Comparison of ENCODE assay signal across 10 cellular contexts in genomic region chr1:50425376-50426107, GRCh38. TPM values are rescaled to one million over a fixed set of nuclear protein-coding genes. Genes with fewer than 3 reads are reported as not detected.
DNase-seq lines count a peak whose midpoint lies in the region; ATAC-seq and TF ChIP-seq lines count a peak whose summit lies in the region.
"Had no signal": no experiment of that assay in that cellular context is flagged by ENCODE, and none has a peak within 500 bp of the region (broad histone marks: within the 10 kb centered on the region; RNA-seq: fewer than 3 reads in every experiment).

No MANE protein-coding gene starts in this region.

- H3K27ac ChIP-seq in CD8-positive, alpha-beta T cell (ENCODE audit: low read depth, low read length), result no peak overlapping the region
- H3K27ac ChIP-seq in muscle layer of duodenum (ENCODE audit: low read length), result no peak overlapping the region
- H3K27ac ChIP-seq: skin epidermis had no signal

- H3K9me3 ChIP-seq in CD8-positive, alpha-beta T cell (ENCODE audit: low read length), result no peaks in the 10 kb centered on the region
- no peaks in the 10 kb centered on the region for H3K9me3 ChIP-seq in muscle layer of duodenum (ENCODE audit: control insufficient read depth in 1 of 2, low read length in 2 of 2)

- peak overlapping the region; percentile 90 for H3K4me3 Mint-ChIP-seq in CD8-positive, alpha-beta T cell
- H3K4me3 Mint-ChIP-seq in HFFc6, result peak overlapping the region; percentile 57
- H3K4me3 Mint-ChIP-seq in activated naive CD8-positive, alpha-beta T cell treated with anti-CD3 and anti-CD28 coated beads, Interleukin-2, amount 50 U/mL, for 24 hours, result peak overlapping the region; percentile 82

- H3K9me3 Mint-ChIP-seq in CD8-positive, alpha-beta T cell, result no peaks in the 10 kb centered on the region
- peaks cover 5% of the 10 kb centered on the region; the same call in 1 of the 2 replicates for H3K9me3 Mint-ChIP-seq in HFFc6
- H3K9me3 Mint-ChIP-seq in activated naive CD8-positive, alpha-beta T cell treated with anti-CD3 and anti-CD28 coated beads, Interleukin-2, amount 50 U/mL, for 24 hours, result peaks cover 3% of the 10 kb centered on the region

- H3K27me3 Mint-ChIP-seq in CD8-positive, alpha-beta T cell (ENCODE audit: low read depth), result peaks cover 74% of the 10 kb centered on the region
- H3K27me3 Mint-ChIP-seq in HFFc6 (ENCODE audit: insufficient read depth), result peaks cover 86% of the 10 kb centered on the region
- peaks cover 86% of the 10 kb centered on the region for H3K27me3 Mint-ChIP-seq in activated naive CD8-positive, alpha-beta T cell treated with anti-CD3 and anti-CD28 coated beads, Interleukin-2, amount 50 U/mL, for 24 hours

- H3K4me1 Mint-ChIP-seq in CD8-positive, alpha-beta T cell (ENCODE audit: low read depth), result peaks cover 44% of the 10 kb centered on the region
- H3K4me1 Mint-ChIP-seq in HFFc6 (ENCODE audit: low read depth), result peaks cover 31% of the 10 kb centered on the region
- H3K4me1 Mint-ChIP-seq in activated naive CD8-positive, alpha-beta T cell treated with anti-CD3 and anti-CD28 coated beads, Interleukin-2, amount 50 U/mL, for 24 hours, result peaks cover 39% of the 10 kb centered on the region

- CTCF ChIA-PET in CD8-positive, alpha-beta T cell (lab: Charles Lee), result no interaction called here

- ATAC-seq in CD8-positive, alpha-beta T cell, result no peak
- ATAC-seq in activated naive CD8-positive, alpha-beta T cell treated with anti-CD3 and anti-CD28 coated beads, Interleukin-2, amount 50 U/mL, for 24 hours, result no peak
- no peak for ATAC-seq in GM21390 (IDR thresholded peaks at IDR 0.05; ENCODE audit: unreplicated experiment)
- ATAC-seq in GM21515 (IDR thresholded peaks at IDR 0.05; ENCODE audit: unreplicated experiment), result no peak

- intact Hi-C loops in CD8-positive, alpha-beta T cell (cut with DNase I, micrococcal nuclease), result no loop called here

- no peak overlapping the region for H3K4me3 ChIP-seq in CD8-positive, alpha-beta T cell (ENCODE audit: low read depth, low read length)
- peak overlapping the region; percentile 7 to 64 for H3K4me3 ChIP-seq in muscle layer of duodenum (ENCODE audit: low read depth in 1 of 2, low read length in 2 of 2)

- POLR2A ChIA-PET in CD8-positive, alpha-beta T cell (lab: Charles Lee), result no interaction called here

- peaks cover 31% of the 10 kb centered on the region for H3K27me3 ChIP-seq in CD8-positive, alpha-beta T cell (ENCODE audit: insufficient read depth, low read length)
- peaks cover 88% of the 10 kb centered on the region for H3K27me3 ChIP-seq in muscle layer of duodenum (ENCODE audit: low read depth, low read length)

- H3K36me3 ChIP-seq in CD8-positive, alpha-beta T cell (ENCODE audit: insufficient read depth, low read length), result no peaks in the 10 kb centered on the region
- no peaks in the 10 kb centered on the region for H3K36me3 ChIP-seq in muscle layer of duodenum (ENCODE audit: control insufficient read depth in 1 of 2, insufficient read depth in 2 of 2, low read length in 2 of 2)

- H3K4me1 ChIP-seq in CD8-positive, alpha-beta T cell (ENCODE audit: insufficient read depth, low read length), result peaks cover 27% of the 10 kb centered on the region
- H3K4me1 ChIP-seq in muscle layer of duodenum (ENCODE audit: control insufficient read depth in 1 of 2, insufficient read depth in 2 of 2, low read length in 2 of 2), result peaks cover 3 to 51% of the 10 kb centered on the region in 2 donors

- no peak overlapping the region for H3K27ac Mint-ChIP-seq in CD8-positive, alpha-beta T cell
- H3K27ac Mint-ChIP-seq in HFFc6, result no peak overlapping the region
- no peak overlapping the region for H3K27ac Mint-ChIP-seq in activated naive CD8-positive, alpha-beta T cell treated with anti-CD3 and anti-CD28 coated beads, Interleukin-2, amount 50 U/mL, for 24 hours

- peaks cover 2% of the 10 kb centered on the region for H3K36me3 Mint-ChIP-seq in CD8-positive, alpha-beta T cell
- H3K36me3 Mint-ChIP-seq in HFFc6 (ENCODE audit: low read depth), result no peaks in the 10 kb centered on the region; the same call in 1 of the 2 replicates
- H3K36me3 Mint-ChIP-seq in activated naive CD8-positive, alpha-beta T cell treated with anti-CD3 and anti-CD28 coated beads, Interleukin-2, amount 50 U/mL, for 24 hours (ENCODE audit: low read depth), result no peaks in the 10 kb centered on the region

- no peak for TF ChIP-seq CTCF in CD8-positive, alpha-beta T cell (IDR thresholded peaks at IDR 0.05)
- peak; percentile 35 for TF ChIP-seq CTCF in HFFc6 (IDR thresholded peaks at IDR 0.05)

- no peak for DNase-seq in CD8-positive, alpha-beta T cell
- DNase-seq in HFFc6, result peak; percentile 8
- DNase-seq in activated naive CD8-positive, alpha-beta T cell treated with anti-CD3 and anti-CD28 coated beads, Interleukin-2, amount 50 U/mL, for 24 hours, result no peak
- DNase-seq in kidney glomerular epithelial cell (lab: John Stamatoyannopoulos, UW), result no peak
- no peak for DNase-seq in DMS153 treated with DMSO at 0.1 percent for 48 hours (lab: John Stamatoyannopoulos, UW; ENCODE audit: unreplicated experiment)
- DNase-seq: activated CD4-positive, CD25-positive, alpha-beta regulatory T cell treated with anti-CD3 and anti-CD28 coated beads, Interleukin-2, amount 50 U/mL, for 72 hours had no signal

RNA-seq across cellular contexts. Expression of gene DMRTA2, which starts 2.3 kb away (rescaled TPM):
- not detected for total RNA-seq in CD8-positive, alpha-beta T cell
- under 1 TPM in 2 of 6 experiments, not detected in 4; 0.05 to 0.08 TPM for total RNA-seq in HFFc6 (2021; fragmentation: NEBNext Ultra II Directional; extraction: Animal tissue kit (Norgen Biotek cat#: 25700))
